13 cellular contexts compared by ENCODE assay signal in the genomic region with DNA sequence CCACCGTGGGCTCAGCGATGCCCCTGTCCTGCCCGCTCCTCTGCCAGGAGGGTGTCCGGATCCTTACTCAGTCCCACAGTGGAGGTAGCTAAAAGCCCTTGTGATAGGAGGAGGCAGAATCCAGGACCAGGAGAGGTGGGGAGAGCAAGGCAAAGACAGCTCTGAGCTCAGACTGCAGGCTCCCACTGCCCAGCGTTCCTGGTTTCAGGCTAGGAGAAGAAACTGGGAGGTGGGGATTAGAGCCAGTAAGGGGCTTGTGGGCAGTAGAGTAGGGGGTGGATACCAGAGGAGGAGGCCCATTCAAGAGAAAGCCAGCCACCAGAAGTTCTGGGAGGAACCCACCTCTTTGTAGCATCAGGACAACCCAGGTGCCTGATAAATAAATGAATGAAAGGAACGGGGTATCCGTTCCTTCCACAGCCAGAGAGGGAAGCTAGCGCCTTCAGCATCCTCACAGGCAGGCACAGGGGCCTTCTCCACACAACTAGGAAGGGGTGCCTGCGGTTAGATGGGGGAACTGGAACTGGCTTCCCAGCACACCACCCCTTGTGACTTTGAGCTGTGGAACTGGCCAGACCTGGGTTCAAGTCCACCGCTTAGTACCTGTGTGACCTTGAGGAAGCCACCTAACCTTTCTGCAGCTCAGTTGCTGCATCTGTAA. TPM values are rescaled to one million over a fixed set of nuclear protein-coding genes. Genes with fewer than 3 reads are reported as not detected.
DNase-seq lines count a peak whose midpoint lies in the region; ATAC-seq and TF ChIP-seq lines count a peak whose summit lies in the region.
"Had no signal": no experiment of that assay in that cellular context is flagged by ENCODE, and none has a peak within 500 bp of the region (broad histone marks: within the 10 kb centered on the region; RNA-seq: fewer than 3 reads in every experiment).

No MANE protein-coding gene starts in this region.

- WGBS in neuronal stem cell (ENCODE audit: extremely low coverage in 2 of 2, insufficient read length in 2 of 2, insufficient replicate concordance in 1 of 2), 2 donors: no CpG with 5 or more reads among the region's 10 CpGs

- in situ Hi-C loops in GM18951 (cut with MboI; ENCODE audit: low sequenced_read_pairs, unreplicated experiment): no loop called here

- peak overlapping the region; percentile 100 for H3K27ac Mint-ChIP-seq in activated T-helper 1 cell treated with anti-CD3 and anti-CD28 coated beads, Interleukin-12 subunit alpha, Interleukin-12 subunit beta, Interleukin-2, Interleukin-4 antibody, amounts not matched to agents 30 ng/mL and 10 ng/mL and 1 ng/mL, durations not matched to agents 14 hours and 24 hours and 36 hours
- H3K27ac Mint-ChIP-seq in glutamatergic neuron (ENCODE audit: unreplicated experiment): no peak overlapping the region

- peak overlapping the region; percentile 13 for H2BK15ac ChIP-seq in neuronal stem cell (ENCODE audit: low read length)

- no peaks in the 10 kb centered on the region for H3K79me1 ChIP-seq in neuronal stem cell (ENCODE audit: low read depth, low read length)

- intact Hi-C loops in activated T-helper 1 cell treated with anti-CD3 and anti-CD28 coated beads, Interleukin-12 subunit alpha, Interleukin-12 subunit beta, Interleukin-2, Interleukin-4 antibody, amounts not matched to agents 30 ng/mL and 10 ng/mL and 1 ng/mL, durations not matched to agents 14 hours and 24 hours and 36 hours (cut with micrococcal nuclease): no loop called here

- no peak overlapping the region for H4K8ac ChIP-seq in neuronal stem cell (ENCODE audit: low read depth, low read length)

- H4K91ac ChIP-seq in neuronal stem cell (ENCODE audit: low read depth, low read length, poor library complexity): no peak overlapping the region

- H3K9me3 ChIP-seq in neuronal stem cell (replicated peaks in 1 of 2; ENCODE audit: control insufficient read depth in 2 of 2, insufficient read depth in 1 of 2, low read depth in 1 of 2, low read length in 2 of 2): no peaks in the 10 kb centered on the region
- H3K9me3 ChIP-seq: mucosa of descending colon, right atrium auricular region had no signal

- no peak overlapping the region for H3K23ac ChIP-seq in neuronal stem cell (ENCODE audit: low read depth, low read length, poor library complexity)

- H2AK5ac ChIP-seq in neuronal stem cell (ENCODE audit: low read depth, low read length): no peak overlapping the region

- no peak for ATAC-seq in HG03025 (IDR thresholded peaks at IDR 0.05; ENCODE audit: low FRiP score, unreplicated experiment)
- ATAC-seq: mucosa of descending colon had no signal

- TF ChIP-seq POLR2A in GM18951 (IDR thresholded peaks at IDR 0.05; ENCODE audit: extremely low read depth, insufficient read depth, insufficient read length): peak; percentile 37

- TF ChIP-seq CTCF in glutamatergic neuron (IDR thresholded peaks at IDR 0.05; ENCODE audit: partially characterized antibody, unreplicated experiment): no peak

- H3K9me3 Mint-ChIP-seq in activated T-helper 1 cell treated with anti-CD3 and anti-CD28 coated beads, Interleukin-12 subunit alpha, Interleukin-12 subunit beta, Interleukin-2, Interleukin-4 antibody, amounts not matched to agents 30 ng/mL and 10 ng/mL and 1 ng/mL, durations not matched to agents 14 hours and 24 hours and 36 hours: no peaks in the 10 kb centered on the region
- H3K9me3 Mint-ChIP-seq in glutamatergic neuron (ENCODE audit: unreplicated experiment): peaks cover 8% of the 10 kb centered on the region

- no peak overlapping the region for H3K4me2 ChIP-seq in neuronal stem cell (ENCODE audit: insufficient read depth, low read length, poor library complexity, severe bottlenecking)

- H3K9ac ChIP-seq in neuronal stem cell (ENCODE audit: low read depth, low read length, poor library complexity): no peak overlapping the region

- H3K27ac ChIP-seq in neuronal stem cell (replicated peaks; ENCODE audit: low read length): no peak overlapping the region
- H3K27ac ChIP-seq: right atrium auricular region had no signal

- peak; percentile 43 for DNase-seq in CD1c-positive myeloid dendritic cell (ENCODE audit: extremely low spot score)
- no peak for DNase-seq in activated T-helper 1 cell treated with anti-CD3 and anti-CD28 coated beads, Interleukin-12 subunit alpha, Interleukin-12 subunit beta, Interleukin-2, Interleukin-4 antibody, amounts not matched to agents 30 ng/mL and 10 ng/mL and 1 ng/mL, durations not matched to agents 14 hours and 24 hours and 36 hours (ENCODE audit: low spot score)
- no peak for DNase-seq in neuronal stem cell (ENCODE audit: low spot score)
- no peak for DNase-seq in activated gamma-delta T cell treated with Interleukin-2 at 50 U/mL for 16 hours
- no peak for DNase-seq in glutamatergic neuron
- DNase-seq in iPS-NIHi11 (ENCODE audit: low spot score): no peak
- DNase-seq: central memory CD4-positive, alpha-beta T cell; H7; mucosa of descending colon; NCI-H1694 had no signal

- H2BK120ac ChIP-seq in neuronal stem cell (ENCODE audit: low read depth, low read length): no peak overlapping the region

- no peaks in the 10 kb centered on the region for H3K36me3 ChIP-seq in neuronal stem cell (replicated peaks in 1 of 2; ENCODE audit: control insufficient read depth in 2 of 2, insufficient read depth in 2 of 2, low read length in 2 of 2)
- H3K36me3 ChIP-seq: right atrium auricular region had no signal

- H2BK5ac ChIP-seq in neuronal stem cell (ENCODE audit: low read length): peak overlapping the region; percentile 85

- peak overlapping the region; percentile 100 for H3K4me3 Mint-ChIP-seq in activated T-helper 1 cell treated with anti-CD3 and anti-CD28 coated beads, Interleukin-12 subunit alpha, Interleukin-12 subunit beta, Interleukin-2, Interleukin-4 antibody, amounts not matched to agents 30 ng/mL and 10 ng/mL and 1 ng/mL, durations not matched to agents 14 hours and 24 hours and 36 hours
- no peak overlapping the region for H3K4me3 Mint-ChIP-seq in glutamatergic neuron (ENCODE audit: unreplicated experiment)

- H3K4me1 ChIP-seq in neuronal stem cell (ENCODE audit: control insufficient read depth in 2 of 2, insufficient read depth in 1 of 2, low read depth in 1 of 2, low read length in 2 of 2): peaks cover 7% of the 10 kb centered on the region in 2 donors

- H3K18ac ChIP-seq in neuronal stem cell (ENCODE audit: low read length): peak overlapping the region; percentile 11

- H2BK12ac ChIP-seq in neuronal stem cell (ENCODE audit: low read length): no peak overlapping the region

- peak overlapping the region; percentile 23 for H3K14ac ChIP-seq in neuronal stem cell (ENCODE audit: low read length)

- no peak overlapping the region for H3K4ac ChIP-seq in neuronal stem cell (ENCODE audit: low read length)

- peaks cover 81% of the 10 kb centered on the region for H3K4me1 Mint-ChIP-seq in activated T-helper 1 cell treated with anti-CD3 and anti-CD28 coated beads, Interleukin-12 subunit alpha, Interleukin-12 subunit beta, Interleukin-2, Interleukin-4 antibody, amounts not matched to agents 30 ng/mL and 10 ng/mL and 1 ng/mL, durations not matched to agents 14 hours and 24 hours and 36 hours (ENCODE audit: low read depth)
- peaks cover 12% of the 10 kb centered on the region for H3K4me1 Mint-ChIP-seq in glutamatergic neuron (ENCODE audit: low read depth, unreplicated experiment)

- H3K4me3 ChIP-seq in neuronal stem cell (ENCODE audit: low read length in 2 of 2): no peak overlapping the region
- H3K4me3 ChIP-seq: mucosa of descending colon, right atrium auricular region had no signal

- H2AFZ ChIP-seq in neuronal stem cell (ENCODE audit: low read length): no peak overlapping the region

- peaks cover 54% of the 10 kb centered on the region for H3K36me3 Mint-ChIP-seq in activated T-helper 1 cell treated with anti-CD3 and anti-CD28 coated beads, Interleukin-12 subunit alpha, Interleukin-12 subunit beta, Interleukin-2, Interleukin-4 antibody, amounts not matched to agents 30 ng/mL and 10 ng/mL and 1 ng/mL, durations not matched to agents 14 hours and 24 hours and 36 hours (ENCODE audit: low read depth)
- H3K36me3 Mint-ChIP-seq in glutamatergic neuron (ENCODE audit: unreplicated experiment): no peaks in the 10 kb centered on the region

- peaks cover 0 to 19% (median 0%) of the 10 kb centered on the region in 3 experiments for H3K27me3 ChIP-seq in neuronal stem cell (ENCODE audit: control insufficient read depth in 3 of 3, insufficient read depth in 3 of 3, low read depth in 1 of 3, low read length in 3 of 3)
- H3K27me3 ChIP-seq: right atrium auricular region had no signal

- no peaks in the 10 kb centered on the region for H3K27me3 Mint-ChIP-seq in activated T-helper 1 cell treated with anti-CD3 and anti-CD28 coated beads, Interleukin-12 subunit alpha, Interleukin-12 subunit beta, Interleukin-2, Interleukin-4 antibody, amounts not matched to agents 30 ng/mL and 10 ng/mL and 1 ng/mL, durations not matched to agents 14 hours and 24 hours and 36 hours (ENCODE audit: insufficient read depth)
- H3K27me3 Mint-ChIP-seq in glutamatergic neuron (ENCODE audit: unreplicated experiment): peaks cover 10% of the 10 kb centered on the region

RNA-seq across cellular contexts. Expression of gene IL21R, which starts 2.3 kb away (rescaled TPM):
- total RNA-seq in activated T-helper 1 cell treated with anti-CD3 and anti-CD28 coated beads, Interleukin-12 subunit alpha, Interleukin-12 subunit beta, Interleukin-2, Interleukin-4 antibody, amounts not matched to agents 30 ng/mL and 10 ng/mL and 1 ng/mL, durations not matched to agents 14 hours and 24 hours and 36 hours: 101 and 104 TPM in 2 replicates
- polyA plus RNA-seq in neuronal stem cell (2013, experiment 1 of 2): 0.13 TPM
- polyA plus RNA-seq in neuronal stem cell (2013, experiment 2 of 2): 0.14 TPM
- 0.86 TPM for total RNA-seq in glutamatergic neuron (ENCODE audit: unreplicated experiment)

Comparison
In these comparisons a context has a peak if more than half of its experiments do, and no peak if none do; other contexts are left out.
1. RNA of gene IL21R, which starts 2.3 kb away (total RNA-seq): 101 to 104 TPM in activated T-helper 1 cell treated with anti-CD3 and anti-CD28 coated beads, Interleukin-12 subunit alpha, Interleukin-12 subunit beta, Interleukin-2, Interleukin-4 antibody, amounts not matched to agents 30 ng/mL and 10 ng/mL and 1 ng/mL, durations not matched to agents 14 hours and 24 hours and 36 hours; 0.86 TPM in glutamatergic neuron (single experiment); every median in the first group is over 10 times any median in the second.